In the genomic region with DNA sequence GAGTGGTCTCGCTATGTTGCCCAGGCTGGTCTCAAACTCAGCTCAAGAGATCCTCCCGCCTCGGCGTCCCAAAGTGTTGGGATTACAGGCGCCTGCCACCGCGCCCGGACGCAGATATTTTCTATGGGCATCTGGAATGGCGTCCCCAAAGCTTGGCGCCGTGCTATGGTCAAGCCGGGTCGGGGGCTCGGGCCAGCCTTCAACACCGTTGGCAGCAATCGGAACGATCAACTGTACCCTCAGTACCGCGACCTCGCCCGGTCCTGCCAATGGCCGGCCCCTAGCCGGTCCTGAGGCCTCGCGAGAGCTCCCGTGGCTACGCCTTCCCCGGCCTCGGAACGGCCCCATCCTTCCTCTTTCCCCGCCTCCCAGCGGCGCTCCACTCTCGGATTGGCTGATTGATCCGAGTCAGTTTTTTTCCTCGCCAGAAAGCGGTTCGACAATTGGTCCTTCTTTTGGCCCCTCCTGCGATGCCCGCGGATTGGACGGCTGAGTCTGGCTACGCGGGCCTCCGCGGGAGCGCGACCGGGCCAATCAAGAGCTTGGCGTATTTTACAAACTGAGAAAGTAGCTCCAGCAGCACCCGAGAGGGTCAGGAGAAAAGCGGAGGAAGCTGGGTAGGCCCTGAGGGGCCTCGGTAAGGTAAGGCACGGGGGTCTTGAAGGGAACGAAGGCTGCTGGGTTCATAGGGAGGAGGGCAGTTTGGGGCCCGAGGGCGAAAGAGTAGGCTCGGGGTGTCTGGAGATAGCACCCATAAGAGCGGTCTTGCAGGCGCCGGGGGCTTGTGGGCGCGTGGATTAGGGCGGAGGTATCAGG, we compare ENCODE assay signal across 8 cellular contexts. TPM values are rescaled to one million over a fixed set of nuclear protein-coding genes. Genes with fewer than 3 reads are reported as not detected.
DNase-seq lines count a peak whose midpoint lies in the region; ATAC-seq, FAIRE-seq and TF ChIP-seq lines count a peak whose summit lies in the region.

A gene with protein sequence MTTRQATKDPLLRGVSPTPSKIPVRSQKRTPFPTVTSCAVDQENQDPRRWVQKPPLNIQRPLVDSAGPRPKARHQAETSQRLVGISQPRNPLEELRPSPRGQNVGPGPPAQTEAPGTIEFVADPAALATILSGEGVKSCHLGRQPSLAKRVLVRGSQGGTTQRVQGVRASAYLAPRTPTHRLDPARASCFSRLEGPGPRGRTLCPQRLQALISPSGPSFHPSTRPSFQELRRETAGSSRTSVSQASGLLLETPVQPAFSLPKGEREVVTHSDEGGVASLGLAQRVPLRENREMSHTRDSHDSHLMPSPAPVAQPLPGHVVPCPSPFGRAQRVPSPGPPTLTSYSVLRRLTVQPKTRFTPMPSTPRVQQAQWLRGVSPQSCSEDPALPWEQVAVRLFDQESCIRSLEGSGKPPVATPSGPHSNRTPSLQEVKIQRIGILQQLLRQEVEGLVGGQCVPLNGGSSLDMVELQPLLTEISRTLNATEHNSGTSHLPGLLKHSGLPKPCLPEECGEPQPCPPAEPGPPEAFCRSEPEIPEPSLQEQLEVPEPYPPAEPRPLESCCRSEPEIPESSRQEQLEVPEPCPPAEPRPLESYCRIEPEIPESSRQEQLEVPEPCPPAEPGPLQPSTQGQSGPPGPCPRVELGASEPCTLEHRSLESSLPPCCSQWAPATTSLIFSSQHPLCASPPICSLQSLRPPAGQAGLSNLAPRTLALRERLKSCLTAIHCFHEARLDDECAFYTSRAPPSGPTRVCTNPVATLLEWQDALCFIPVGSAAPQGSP (plus strand): TSS at position 548 of the 816 bp plus-strand sequence. CDS start 354 bp downstream, outside the sequence.

- dilution Hi-C loops in endothelial cell of umbilical vein (cut with MboI; ENCODE audit: extremely low pct_ligation_motif_present, low sequenced_read_pairs), result no loop called here

- no peaks in the 10 kb centered on the region for H3K9me3 ChIP-seq in OCI-LY1 (ENCODE audit: low read length)
- no peaks in the 10 kb centered on the region for H3K9me3 ChIP-seq in endothelial cell of umbilical vein (replicated peaks; ENCODE audit: control insufficient read depth, insufficient read depth, low read length)

- H3K27me3 ChIP-seq in OCI-LY1 (ENCODE audit: insufficient read depth, low read length), result no peaks in the 10 kb centered on the region
- H3K27me3 ChIP-seq in endothelial cell of umbilical vein (ENCODE audit: control insufficient read depth in 2 of 2, insufficient read depth in 2 of 2, low read length in 2 of 2), result no peaks in the 10 kb centered on the region

- H2AFZ ChIP-seq in OCI-LY1 (ENCODE audit: low read length), result peak within 1 kb of the TSS; percentile 85; the same call in 1 of the 2 replicates
- H2AFZ ChIP-seq in endothelial cell of umbilical vein (ENCODE audit: low read depth, low read length), result peak within 1 kb of the TSS; percentile 95

- CTCF ChIA-PET in endothelial cell of umbilical vein (lab: Charles Lee), result interaction anchor here (0.6 to 4.9 kb wide), 15 partner anchors 9 to 1835 kb away, joined by 3 to 43 read pairs (median 5); partner anchors contain the start of gene DNAJC22

- H3K79me2 ChIP-seq in OCI-LY1 (ENCODE audit: insufficient read depth, low read length) (peaks cover 7% of the 10 kb centered on the region; the same call in 1 of the 2 replicates), endothelial cell of umbilical vein (ENCODE audit: control insufficient read depth, insufficient read depth, low read length) (peaks cover 11% of the 10 kb centered on the region)

- intact Hi-C loops in endothelial cell of umbilical vein (cut with micrococcal nuclease), result loop anchor here (1.0 kb wide), 1 partner anchor 19 kb away; no protein-coding TSS in a partner anchor

- H4K20me1 ChIP-seq in OCI-LY1 (ENCODE audit: insufficient read depth, low read length) (no peaks in the 10 kb centered on the region), endothelial cell of umbilical vein (replicated peaks; ENCODE audit: control insufficient read depth, extremely low read depth, insufficient read depth, low read length) (no peaks in the 10 kb centered on the region)

- H3K4me2 ChIP-seq in OCI-LY1 (ENCODE audit: low read length) (peak within 1 kb of the TSS; percentile 100), endothelial cell of umbilical vein (ENCODE audit: insufficient read depth, low read length) (peak within 1 kb of the TSS; percentile 96)

- H3F3A ChIP-seq in OCI-LY1 (ENCODE audit: insufficient read depth, low read length), result no peaks in the 10 kb centered on the region

- POLR2A ChIA-PET in endothelial cell of umbilical vein (lab: Charles Lee), result interaction anchor here (0.5 to 1.5 kb wide), 6 partner anchors 9 to 54 kb away, joined by 3 to 7 read pairs (median 4); partner anchors contain the start of genes C1QL4 and SPATS2

- no peaks in the 10 kb centered on the region for H3K9me2 ChIP-seq in OCI-LY1 (ENCODE audit: low read depth, low read length)

- peaks cover 38% of the 10 kb centered on the region for H3K36me3 ChIP-seq in OCI-LY1 (ENCODE audit: insufficient read depth, low read length)
- H3K36me3 ChIP-seq in endothelial cell of umbilical vein (ENCODE audit: control insufficient read depth in 2 of 2, extremely low read depth in 1 of 2, insufficient read depth in 2 of 2, low read length in 2 of 2), result peaks cover 0 to 3% of the 10 kb centered on the region in 2 experiments

- H3K27ac ChIP-seq in OCI-LY1 (ENCODE audit: low read depth, low read length, poor library complexity, severe bottlenecking) (peak within 1 kb of the TSS; percentile 55), endothelial cell of umbilical vein (ENCODE audit: insufficient read depth, low read depth, low read length) (peak within 1 kb of the TSS; percentile 58)

- FAIRE-seq in endothelial cell of umbilical vein (lab: Jason Lieb, UNC), result peak; percentile 99

- DNase-seq in DMS 273 (lab: John Stamatoyannopoulos, UW; ENCODE audit: unreplicated experiment), result peak; percentile 98
- peak; percentile 98 for DNase-seq in HuH-7 (ENCODE audit: low spot score)
- DNase-seq in activated CD8-positive, alpha-beta memory T cell treated with anti-CD3 and anti-CD28 coated beads, Interleukin-2, amount 50 U/mL, for 24 hours (ENCODE audit: extremely low read depth), result peak; percentile 93
- peak; percentile 99 for DNase-seq in endothelial cell of umbilical vein (ENCODE audit: low read depth, low spot score)
- peak; percentile 99 for DNase-seq in midbrain (lab: John Stamatoyannopoulos, UW)
- peak; percentile 94 to 96 for DNase-seq in stimulated activated CD8-positive, alpha-beta memory T cell treated with anti-CD3 and anti-CD28 coated beads, Interleukin-15, amount 100 ng/mL, for 48 hours (ENCODE audit: low read depth in 2 of 2)

- peaks cover 20% of the 10 kb centered on the region for H3K4me1 ChIP-seq in OCI-LY1 (ENCODE audit: insufficient read depth, low read length, severe bottlenecking)
- peaks cover 12% of the 10 kb centered on the region for H3K4me1 ChIP-seq in endothelial cell of umbilical vein (ENCODE audit: control insufficient read depth, extremely low read depth, insufficient read depth, low read length)

- peak within 1 kb of the TSS; percentile 95 for H3K9ac ChIP-seq in OCI-LY1 (ENCODE audit: low read length)
- H3K9ac ChIP-seq in endothelial cell of umbilical vein (replicated peaks; ENCODE audit: extremely low read depth, insufficient read depth, low read length), result peak within 1 kb of the TSS; percentile 86

- TF ChIP-seq CTCF in OCI-LY1 (IDR thresholded peaks at IDR 0.05; ENCODE audit: low read length) (no peak), endothelial cell of umbilical vein (IDR thresholded peaks at IDR 0.05; ENCODE audit: extremely low read depth in 1 of 2, insufficient read depth in 1 of 2, low read depth in 1 of 2, low read length in 2 of 2) (no peak)

- BruUV-seq in endothelial cell of umbilical vein (replicated peaks; lab: Mats Ljungman, UMichigan), result no TSS peak

- no peaks in the 10 kb centered on the region for H3K9me1 ChIP-seq in endothelial cell of umbilical vein (replicated peaks; ENCODE audit: control insufficient read depth, extremely low read depth, insufficient read depth, low read length)

- peak; percentile 52 for TF ChIP-seq POLR2A in endothelial cell of umbilical vein (IDR thresholded peaks at IDR 0.05; ENCODE audit: low read depth, low read length)

- H3K4me3 ChIP-seq in OCI-LY1 (ENCODE audit: low read depth, low read length, poor library complexity, severe bottlenecking), result peak within 1 kb of the TSS; percentile 94
- H3K4me3 ChIP-seq in endothelial cell of umbilical vein (replicated peaks in 1 of 3; ENCODE audit: insufficient read depth in 1 of 3, low read depth in 1 of 3, low read length in 3 of 3), result peak within 1 kb of the TSS; percentile 59 to 90 (median 73)

- ATAC-seq in GM21526 (IDR thresholded peaks at IDR 0.05; ENCODE audit: low FRiP score, unreplicated experiment), result peak; percentile 96

TF ChIP-seq in endothelial cell of umbilical vein, 7 proteins besides CTCF, POLR2A, EP300 and RAD21:
- TF ChIP-seq MAX (IDR thresholded peaks at IDR 0.05; ENCODE audit: insufficient read depth, insufficient read length), result no peak
- TF ChIP-seq POLR2AphosphoS5 (IDR thresholded peaks at IDR 0.05; ENCODE audit: insufficient read depth, low read depth, low read length), result peak; percentile 83

RNA-seq across cellular contexts. Expression of the gene that starts here (rescaled TPM):
- total RNA-seq in endothelial cell of umbilical vein, result 62.4 and 68.6 TPM in 2 replicates
- polyA plus RNA-seq in endothelial cell of umbilical vein, result 27.3 and 31.7 TPM in 2 replicates
- 47.3 and 53.1 TPM in 2 replicates for polyA plus RNA-seq in endothelial cell of umbilical vein (2011; cell fraction: cytosol; rRNA removed)
- polyA plus RNA-seq in endothelial cell of umbilical vein (2011; cell fraction: nucleus; rRNA removed), result 127 and 133 TPM in 2 replicates
- polyA plus RNA-seq in endothelial cell of umbilical vein (2012), result 21.3 and 57.6 TPM in 2 replicates
- polyA minus RNA-seq in endothelial cell of umbilical vein, result 20.6 and 29.7 TPM in 2 replicates
- 41.8 TPM for polyA minus RNA-seq in endothelial cell of umbilical vein (2011; cell fraction: cytosol; rRNA and poly(A)+ RNA removed)
- polyA minus RNA-seq in endothelial cell of umbilical vein (2011; cell fraction: nucleus; rRNA and poly(A)+ RNA removed), result 34.9 and 40.2 TPM in 2 replicates

Comparison
In these comparisons a context has a peak if more than half of its experiments do, and no peak if none do; other contexts are left out.
1. Peak in every context shown above with its lines: DNase-seq, ATAC-seq, H3K4me3 ChIP-seq and H3K27ac ChIP-seq.